Comparison of ENCODE assay signal across 8 cellular contexts in the genomic region with DNA sequence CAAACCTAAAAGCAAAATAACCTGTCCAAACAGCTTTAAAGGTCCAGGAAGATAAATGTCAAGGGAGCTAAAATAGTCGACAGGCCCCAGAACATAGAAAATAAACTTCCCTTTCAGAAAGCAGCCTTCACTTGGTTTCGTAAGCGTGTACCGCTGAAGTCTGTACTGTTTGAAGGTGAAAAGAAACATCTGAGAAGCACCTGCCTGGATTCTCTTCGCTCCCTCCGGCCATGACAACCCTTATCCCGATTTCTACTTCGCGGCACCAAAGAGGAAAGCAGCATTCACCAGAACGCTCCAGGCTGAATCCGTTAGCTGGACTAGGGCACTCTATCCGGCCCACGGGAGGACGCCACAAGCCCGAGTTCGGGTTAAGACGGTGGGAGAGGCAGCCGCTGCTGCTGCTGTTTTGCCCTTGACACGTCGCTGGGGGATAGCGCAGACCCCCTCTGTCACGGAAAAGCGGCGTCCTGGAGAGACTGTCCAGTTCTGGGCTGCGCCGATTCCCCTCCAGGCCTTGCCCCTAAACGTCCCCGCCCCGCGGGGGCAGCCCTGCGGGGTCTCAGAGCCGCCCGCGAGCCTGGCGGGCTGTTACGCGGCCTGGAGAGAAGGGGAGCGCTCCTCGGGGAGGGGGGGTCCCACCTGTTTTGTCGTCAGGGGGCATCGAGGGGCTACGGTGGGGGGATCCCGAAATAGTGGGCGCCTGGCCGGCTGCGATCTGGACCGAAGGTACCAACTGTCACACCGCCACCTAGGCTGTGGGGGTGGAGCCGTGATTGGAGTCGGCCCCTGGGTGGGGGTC. TPM values are rescaled to one million over a fixed set of nuclear protein-coding genes. Genes with fewer than 3 reads are reported as not detected.
A peak's percentile ranks its signal among the peaks of the same experiment; 100 is the strongest.
DNase-seq lines count a peak whose midpoint lies in the region; ATAC-seq and TF ChIP-seq lines count a peak whose summit lies in the region.

No MANE protein-coding gene starts in this region.

- H3K9me3 ChIP-seq in PC-3 (ENCODE audit: low read length) = no peaks in the 10 kb centered on the region
- H3K9me3 ChIP-seq in neural progenitor cell (ENCODE audit: low read depth) = no peaks in the 10 kb centered on the region

- H3K27me3 ChIP-seq in PC-3 (ENCODE audit: low read length) (no peaks in the 10 kb centered on the region), neural progenitor cell (peaks cover 5% of the 10 kb centered on the region)

- H2AFZ ChIP-seq in PC-3 (ENCODE audit: low read length) (peak overlapping the region; percentile 89), neural progenitor cell (replicated peaks) (no peak overlapping the region)

- peak overlapping the region; percentile 85 for H3K9ac ChIP-seq in PC-3 (ENCODE audit: low read length)
- no peak overlapping the region for H3K9ac ChIP-seq in neural progenitor cell

- H3K4me3 ChIP-seq in PC-3 (ENCODE audit: low read length) (peak overlapping the region; percentile 74), neural progenitor cell (peak overlapping the region; percentile 71)

- intact Hi-C loops in PC-3 (cut with micrococcal nuclease) = loop anchor here (1.0 to 10.0 kb wide), 6 partner anchors 17 to 398 kb away; no protein-coding TSS in a partner anchor

- H3K27me3 Mint-ChIP-seq in neural progenitor cell (ENCODE audit: insufficient read depth, low read depth) = peaks cover 3% of the 10 kb centered on the region

- H3F3A ChIP-seq in PC-3 (ENCODE audit: low read length, unreplicated experiment) (no peaks in the 10 kb centered on the region), neural progenitor cell (ENCODE audit: low read depth) (peaks cover 41% of the 10 kb centered on the region)

- peak overlapping the region; percentile 80 to 94 for H3K27ac Mint-ChIP-seq in activated naive CD4-positive, alpha-beta T cell treated with anti-CD3 and anti-CD28 coated beads, Interleukin-2, amount 50 U/mL, for 72 hours
- peak overlapping the region; percentile 63 for H3K27ac Mint-ChIP-seq in neural progenitor cell

- DNase-seq in NCI-H1417 (lab: John Stamatoyannopoulos, UW) = peak in 2 of 3 experiments; percentile 41 to 55
- no peak for DNase-seq in NCI-H1417 treated with DMSO at 0.1 percent for 48 hours (lab: John Stamatoyannopoulos, UW)
- peak; percentile 73 for DNase-seq in PC-3
- peak; percentile 40 to 61 for DNase-seq in activated naive CD4-positive, alpha-beta T cell treated with anti-CD3 and anti-CD28 coated beads, Interleukin-2, amount 50 U/mL, for 72 hours (ENCODE audit: low spot score in 2 of 2)
- peak; percentile 66 for DNase-seq in globus pallidus (ENCODE audit: low spot score)
- peak; percentile 67 for DNase-seq in neural progenitor cell (ENCODE audit: low spot score)
- no peak for DNase-seq in NCI-H1694 (lab: John Stamatoyannopoulos, UW)

- H3K4me1 ChIP-seq in PC-3 (ENCODE audit: insufficient read depth, low read length) = peaks cover 35% of the 10 kb centered on the region
- peaks cover 16% of the 10 kb centered on the region for H3K4me1 ChIP-seq in neural progenitor cell

- no peaks in the 10 kb centered on the region for H3K36me3 ChIP-seq in PC-3 (ENCODE audit: low read depth, low read length)
- no peaks in the 10 kb centered on the region for H3K36me3 ChIP-seq in neural progenitor cell

- H3K27ac ChIP-seq in PC-3 (ENCODE audit: low read length) = peak overlapping the region; percentile 11
- H3K27ac ChIP-seq in neural progenitor cell = no peak overlapping the region

- POLR2A ChIA-PET in PC-3 (lab: Charles Lee; ENCODE audit: unreplicated experiment) = interaction anchor here (0.5 to 0.6 kb wide), 2 partner anchors 291 to 325 kb away, joined by 4 to 9 read pairs; no protein-coding TSS in a partner anchor

- peaks cover 29% of the 10 kb centered on the region for H3K4me1 Mint-ChIP-seq in neural progenitor cell

- H3K4me3 Mint-ChIP-seq in neural progenitor cell = peak overlapping the region; percentile 95

- H3K79me2 ChIP-seq in PC-3 (ENCODE audit: low read length) (peaks cover 58% of the 10 kb centered on the region), neural progenitor cell (ENCODE audit: low read depth) (peaks cover 31% of the 10 kb centered on the region)

- no peaks in the 10 kb centered on the region for H3K9me2 ChIP-seq in PC-3 (replicated peaks; ENCODE audit: low read length)

- H3K9me3 Mint-ChIP-seq in activated naive CD4-positive, alpha-beta T cell treated with anti-CD3 and anti-CD28 coated beads, Interleukin-2, amount 50 U/mL, for 72 hours = no peaks in the 10 kb centered on the region
- no peaks in the 10 kb centered on the region for H3K9me3 Mint-ChIP-seq in neural progenitor cell

- ATAC-seq in PC-3 = peak; percentile 7
- peak in 1 of 2 donors; percentile 1 for ATAC-seq in activated naive CD4-positive, alpha-beta T cell treated with anti-CD3 and anti-CD28 coated beads, Interleukin-2, amount 50 U/mL, for 72 hours
- no peak for ATAC-seq in GM21619 (IDR thresholded peaks at IDR 0.05; ENCODE audit: unreplicated experiment)

- peaks cover 7% of the 10 kb centered on the region; the same call in 1 of the 2 replicates for H4K20me1 ChIP-seq in PC-3 (ENCODE audit: low read length)
- peaks cover 30% of the 10 kb centered on the region for H4K20me1 ChIP-seq in neural progenitor cell (ENCODE audit: low read depth)

- CTCF ChIA-PET in PC-3 (lab: Charles Lee) = interaction anchor here (0.7 to 1.0 kb wide), 4 partner anchors 18 to 253 kb away, joined by 3 to 5 read pairs (median 3); no protein-coding TSS in a partner anchor

- TSS peak; percentile 10 for BruUV-seq in PC-3 (replicated peaks; lab: Mats Ljungman, UMichigan)

- TF ChIP-seq CTCF in PC-3 (conservative IDR thresholded peaks at IDR 0.05; ENCODE audit: low read depth, low read length) (no peak; the same call in 1 of the 2 replicates), neural progenitor cell (IDR thresholded peaks at IDR 0.05) (peak; percentile 5)

- H3K4me2 ChIP-seq in PC-3 (ENCODE audit: low read length) (peak overlapping the region; percentile 87), neural progenitor cell (peak overlapping the region; percentile 89)

- peaks cover 3 to 13% of the 10 kb centered on the region in 2 donors for H3K36me3 Mint-ChIP-seq in activated naive CD4-positive, alpha-beta T cell treated with anti-CD3 and anti-CD28 coated beads, Interleukin-2, amount 50 U/mL, for 72 hours
- peaks cover 1% of the 10 kb centered on the region for H3K36me3 Mint-ChIP-seq in neural progenitor cell

RNA-seq across cellular contexts. Expression of gene SGMS1, which starts 1.1 kb away (rescaled TPM):
- total RNA-seq in PC-3 (2014; rRNA removed) = 61.4 and 68.2 TPM in 2 replicates
- 10 to 100 TPM in 1 of 2 donors, 1 to 10 TPM in 1; 8.1 to 11.2 TPM for total RNA-seq in activated naive CD4-positive, alpha-beta T cell treated with anti-CD3 and anti-CD28 coated beads, Interleukin-2, amount 50 U/mL, for 72 hours
- total RNA-seq in neural progenitor cell (ENCODE audit: low replicate concordance) = 9.2 and 10.3 TPM in 2 replicates

Comparison
In these comparisons a context has a peak if more than half of its experiments do, and no peak if none do; other contexts are left out.
1. DNase-seq: peak in NCI-H1417 (2 of 3), PC-3 (single experiment), activated naive CD4-positive, alpha-beta T cell treated with anti-CD3 and anti-CD28 coated beads, Interleukin-2, amount 50 U/mL, for 72 hours (2 of 2), globus pallidus (single experiment) and neural progenitor cell (single experiment); none in NCI-H1417 treated with DMSO at 0.1 percent for 48 hours (single experiment) and NCI-H1694 (single experiment).